ENCODE assay signal across 1 cellular context in the genomic region with DNA sequence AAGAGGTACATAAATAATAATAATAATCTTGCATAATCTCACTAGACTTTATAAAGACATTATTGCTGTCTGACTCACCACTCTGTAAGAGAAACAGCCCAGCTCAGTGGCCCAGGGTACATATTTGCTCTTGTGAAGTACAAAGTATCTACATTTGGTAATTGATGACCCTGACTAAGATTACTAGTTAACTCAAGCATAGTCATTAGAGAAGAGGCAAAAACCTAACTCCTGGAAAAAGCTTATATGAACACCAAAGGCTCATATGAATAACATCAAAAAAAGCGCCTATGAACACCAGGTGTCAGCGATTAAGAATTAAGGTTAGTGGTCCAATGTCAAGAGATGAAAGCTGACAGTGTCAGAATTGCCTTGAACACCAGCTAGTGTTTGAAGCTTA.
TF ChIP-seq lines count a peak whose summit lies in the region.

No MANE protein-coding gene starts in this region.

TF ChIP-seq in HepG2, 621 proteins besides CTCF, POLR2A, EP300 and RAD21 (continued from another document and continues in another):
- TF ChIP-seq, protein P1, sequence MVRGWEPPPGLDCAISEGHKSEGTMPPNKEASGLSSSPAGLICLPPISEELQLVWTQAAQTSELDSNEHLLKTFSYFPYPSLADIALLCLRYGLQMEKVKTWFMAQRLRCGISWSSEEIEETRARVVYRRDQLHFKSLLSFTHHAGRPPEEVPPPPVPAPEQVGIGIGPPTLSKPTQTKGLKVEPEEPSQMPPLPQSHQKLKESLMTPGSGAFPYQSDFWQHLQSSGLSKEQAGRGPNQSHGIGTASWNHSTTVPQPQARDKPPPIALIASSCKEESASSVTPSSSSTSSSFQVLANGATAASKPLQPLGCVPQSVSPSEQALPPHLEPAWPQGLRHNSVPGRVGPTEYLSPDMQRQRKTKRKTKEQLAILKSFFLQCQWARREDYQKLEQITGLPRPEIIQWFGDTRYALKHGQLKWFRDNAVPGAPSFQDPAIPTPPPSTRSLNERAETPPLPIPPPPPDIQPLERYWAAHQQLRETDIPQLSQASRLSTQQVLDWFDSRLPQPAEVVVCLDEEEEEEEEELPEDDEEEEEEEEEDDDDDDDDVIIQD (CRISPR knock-in tag; IDR thresholded peaks at IDR 0.05; ENCODE audit: low read depth), result peak; percentile 89
- TF ChIP-seq CREB1 (IDR thresholded peaks at IDR 0.05) (no peak), CREB1 (CRISPR knock-in tag; IDR thresholded peaks at IDR 0.05) (peak; percentile 67), ZNF598 (CRISPR knock-in tag; IDR thresholded peaks at IDR 0.05; ENCODE audit: borderline replicate concordance) (no peak), RBM22 (optimal IDR thresholded peaks at IDR 0.05; ENCODE audit: low read length) (no peak), FOXA3 (CRISPR knock-in tag; IDR thresholded peaks at IDR 0.05) (peak; percentile 90), ZNF792 (CRISPR knock-in tag; IDR thresholded peaks at IDR 0.05) (peak; percentile 91), KAT2B (IDR thresholded peaks at IDR 0.05; ENCODE audit: borderline replicate concordance, low read depth, low read length) (no peak), YY1 (IDR thresholded peaks at IDR 0.05; ENCODE audit: insufficient read depth, insufficient replicate concordance, low read depth, low read length) (no peak), CHD4 (IDR thresholded peaks at IDR 0.05; ENCODE audit: borderline replicate concordance, low read length) (peak; percentile 37; the same call in 1 of the 2 replicates), ZBTB42 (CRISPR knock-in tag; IDR thresholded peaks at IDR 0.05) (no peak), ZNF746 (CRISPR knock-in tag; IDR thresholded peaks at IDR 0.05) (no peak), WIZ (CRISPR knock-in tag; IDR thresholded peaks at IDR 0.05) (no peak), SMYD3 (CRISPR knock-in tag; IDR thresholded peaks at IDR 0.05) (no peak), SAFB2 (CRISPR knock-in tag; IDR thresholded peaks at IDR 0.05; ENCODE audit: borderline replicate concordance, low read depth) (no peak), SIN3A (IDR thresholded peaks at IDR 0.05; ENCODE audit: borderline replicate concordance, low read depth, low read length) (no peak), GABPB1 (CRISPR knock-in tag; IDR thresholded peaks at IDR 0.05) (no peak), ADNP (CRISPR knock-in tag; IDR thresholded peaks at IDR 0.05) (no peak), GATA4 (IDR thresholded peaks at IDR 0.05; ENCODE audit: borderline replicate concordance, low read depth) (peak; percentile 65; the same call in 1 of the 2 replicates), NRL (CRISPR knock-in tag; IDR thresholded peaks at IDR 0.05; ENCODE audit: borderline replicate concordance) (no peak), SNRNP70 (IDR thresholded peaks at IDR 0.05; ENCODE audit: low read depth, low read length) (no peak), ZNF24 (IDR thresholded peaks at IDR 0.05) (no peak), ZNF230 (CRISPR knock-in tag; IDR thresholded peaks at IDR 0.05) (no peak), ISL2 (CRISPR knock-in tag; IDR thresholded peaks at IDR 0.05) (peak; percentile 90), GTF2F1 (IDR thresholded peaks at IDR 0.05; ENCODE audit: low read length) (no peak), MAF1 (CRISPR knock-in tag; IDR thresholded peaks at IDR 0.05; ENCODE audit: borderline replicate concordance) (no peak), RFX5 (IDR thresholded peaks at IDR 0.05; ENCODE audit: low read depth, low read length) (no peak), ZNF781 (CRISPR knock-in tag; IDR thresholded peaks at IDR 0.05; ENCODE audit: borderline replicate concordance, not compliant biosample characterization) (no peak), MTF1 (CRISPR knock-in tag; IDR thresholded peaks at IDR 0.05) (no peak), ZNF543 (CRISPR knock-in tag; IDR thresholded peaks at IDR 0.05) (no peak), TBX3 (IDR thresholded peaks at IDR 0.05; ENCODE audit: borderline replicate concordance) (peak; percentile 85), RBM39 (IDR thresholded peaks at IDR 0.05; ENCODE audit: low read depth, low read length, poor library complexity, severe bottlenecking) (no peak), KDM3A (CRISPR knock-in tag; IDR thresholded peaks at IDR 0.05; ENCODE audit: low read depth) (0 out of 2 replicates have a peak, but pooled peaks have one; percentile 52), STAG1 (CRISPR knock-in tag; IDR thresholded peaks at IDR 0.05) (no peak), ZNF7 (CRISPR knock-in tag; IDR thresholded peaks at IDR 0.05) (no peak), ZNF614 (CRISPR knock-in tag; IDR thresholded peaks at IDR 0.05; ENCODE audit: borderline replicate concordance) (peak; percentile 74), STAT5B (CRISPR knock-in tag; IDR thresholded peaks at IDR 0.05) (no peak), ZNF674 (CRISPR knock-in tag; IDR thresholded peaks at IDR 0.05; ENCODE audit: low read depth) (no peak), ATF1 (CRISPR knock-in tag; IDR thresholded peaks at IDR 0.05) (no peak), ZNF772 (CRISPR knock-in tag; IDR thresholded peaks at IDR 0.05) (no peak), THYN1 (CRISPR knock-in tag; IDR thresholded peaks at IDR 0.05; ENCODE audit: borderline replicate concordance, low read depth) (no peak), FOSL2 (CRISPR knock-in tag; IDR thresholded peaks at IDR 0.05) (peak; percentile 93), ZNF816 (CRISPR knock-in tag; IDR thresholded peaks at IDR 0.05; ENCODE audit: borderline replicate concordance) (peak; percentile 67; the same call in 1 of the 2 replicates)
- TF ChIP-seq, protein P2, sequence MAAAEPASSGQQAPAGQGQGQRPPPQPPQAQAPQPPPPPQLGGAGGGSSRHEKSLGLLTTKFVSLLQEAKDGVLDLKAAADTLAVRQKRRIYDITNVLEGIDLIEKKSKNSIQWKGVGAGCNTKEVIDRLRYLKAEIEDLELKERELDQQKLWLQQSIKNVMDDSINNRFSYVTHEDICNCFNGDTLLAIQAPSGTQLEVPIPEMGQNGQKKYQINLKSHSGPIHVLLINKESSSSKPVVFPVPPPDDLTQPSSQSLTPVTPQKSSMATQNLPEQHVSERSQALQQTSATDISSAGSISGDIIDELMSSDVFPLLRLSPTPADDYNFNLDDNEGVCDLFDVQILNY (CRISPR knock-in tag; conservative IDR thresholded peaks at IDR 0.05), result no peak
- TF ChIP-seq, protein P3, sequence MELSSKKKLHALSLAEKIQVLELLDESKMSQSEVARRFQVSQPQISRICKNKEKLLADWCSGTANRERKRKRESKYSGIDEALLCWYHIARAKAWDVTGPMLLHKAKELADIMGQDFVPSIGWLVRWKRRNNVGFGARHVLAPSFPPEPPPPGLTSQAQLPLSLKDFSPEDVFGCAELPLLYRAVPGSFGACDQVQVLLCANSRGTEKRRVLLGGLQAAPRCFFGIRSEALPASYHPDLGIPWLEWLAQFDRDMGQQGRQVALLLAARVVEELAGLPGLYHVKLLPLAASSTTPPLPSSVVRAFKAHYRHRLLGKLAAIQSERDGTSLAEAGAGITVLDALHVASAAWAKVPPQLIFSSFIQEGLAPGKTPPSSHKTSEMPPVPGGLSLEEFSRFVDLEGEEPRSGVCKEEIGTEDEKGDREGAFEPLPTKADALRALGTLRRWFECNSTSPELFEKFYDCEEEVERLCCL (CRISPR knock-in tag; IDR thresholded peaks at IDR 0.05; ENCODE audit: borderline replicate concordance), result no peak
- TF ChIP-seq, protein P4, sequence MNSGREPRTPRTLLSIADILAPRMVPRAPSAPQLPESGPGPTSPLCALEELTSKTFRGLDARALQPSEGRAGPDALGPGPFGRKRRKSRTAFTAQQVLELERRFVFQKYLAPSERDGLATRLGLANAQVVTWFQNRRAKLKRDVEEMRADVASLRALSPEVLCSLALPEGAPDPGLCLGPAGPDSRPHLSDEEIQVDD (CRISPR knock-in tag; IDR thresholded peaks at IDR 0.05; ENCODE audit: borderline replicate concordance), result no peak
- TF ChIP-seq, protein P5, sequence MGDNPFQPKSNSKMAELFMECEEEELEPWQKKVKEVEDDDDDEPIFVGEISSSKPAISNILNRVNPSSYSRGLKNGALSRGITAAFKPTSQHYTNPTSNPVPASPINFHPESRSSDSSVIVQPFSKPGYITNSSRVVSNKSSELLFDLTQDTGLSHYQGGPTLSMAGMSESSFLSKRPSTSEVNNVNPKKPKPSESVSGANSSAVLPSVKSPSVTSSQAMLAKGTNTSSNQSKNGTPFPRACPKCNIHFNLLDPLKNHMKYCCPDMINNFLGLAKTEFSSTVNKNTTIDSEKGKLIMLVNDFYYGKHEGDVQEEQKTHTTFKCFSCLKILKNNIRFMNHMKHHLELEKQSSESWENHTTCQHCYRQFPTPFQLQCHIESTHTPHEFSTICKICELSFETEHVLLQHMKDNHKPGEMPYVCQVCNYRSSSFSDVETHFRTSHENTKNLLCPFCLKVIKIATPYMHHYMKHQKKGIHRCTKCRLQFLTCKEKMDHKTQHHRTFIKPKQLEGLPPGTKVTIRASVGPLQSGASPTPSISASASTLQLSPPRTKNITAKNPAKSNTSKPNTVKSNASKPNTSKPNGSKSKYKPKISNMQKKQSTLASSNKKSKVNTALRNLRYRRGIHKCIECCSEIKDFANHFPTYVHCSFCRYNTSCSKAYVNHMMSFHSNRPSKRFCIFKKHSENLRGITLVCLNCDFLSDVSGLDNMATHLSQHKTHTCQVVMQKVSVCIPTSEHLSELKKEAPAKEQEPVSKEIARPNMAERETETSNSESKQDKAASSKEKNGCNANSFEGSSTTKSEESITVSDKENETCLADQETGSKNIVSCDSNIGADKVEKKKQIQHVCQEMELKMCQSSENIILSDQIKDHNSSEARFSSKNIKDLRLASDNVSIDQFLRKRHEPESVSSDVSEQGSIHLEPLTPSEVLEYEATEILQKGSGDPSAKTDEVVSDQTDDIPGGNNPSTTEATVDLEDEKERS (CRISPR knock-in tag; IDR thresholded peaks at IDR 0.05), result no peak
- TF ChIP-seq, protein P6, sequence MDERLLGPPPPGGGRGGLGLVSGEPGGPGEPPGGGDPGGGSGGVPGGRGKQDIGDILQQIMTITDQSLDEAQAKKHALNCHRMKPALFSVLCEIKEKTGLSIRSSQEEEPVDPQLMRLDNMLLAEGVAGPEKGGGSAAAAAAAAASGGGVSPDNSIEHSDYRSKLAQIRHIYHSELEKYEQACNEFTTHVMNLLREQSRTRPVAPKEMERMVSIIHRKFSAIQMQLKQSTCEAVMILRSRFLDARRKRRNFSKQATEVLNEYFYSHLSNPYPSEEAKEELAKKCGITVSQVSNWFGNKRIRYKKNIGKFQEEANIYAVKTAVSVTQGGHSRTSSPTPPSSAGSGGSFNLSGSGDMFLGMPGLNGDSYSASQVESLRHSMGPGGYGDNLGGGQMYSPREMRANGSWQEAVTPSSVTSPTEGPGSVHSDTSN (CRISPR knock-in tag; IDR thresholded peaks at IDR 0.05), result no peak
- TF ChIP-seq, protein P7, sequence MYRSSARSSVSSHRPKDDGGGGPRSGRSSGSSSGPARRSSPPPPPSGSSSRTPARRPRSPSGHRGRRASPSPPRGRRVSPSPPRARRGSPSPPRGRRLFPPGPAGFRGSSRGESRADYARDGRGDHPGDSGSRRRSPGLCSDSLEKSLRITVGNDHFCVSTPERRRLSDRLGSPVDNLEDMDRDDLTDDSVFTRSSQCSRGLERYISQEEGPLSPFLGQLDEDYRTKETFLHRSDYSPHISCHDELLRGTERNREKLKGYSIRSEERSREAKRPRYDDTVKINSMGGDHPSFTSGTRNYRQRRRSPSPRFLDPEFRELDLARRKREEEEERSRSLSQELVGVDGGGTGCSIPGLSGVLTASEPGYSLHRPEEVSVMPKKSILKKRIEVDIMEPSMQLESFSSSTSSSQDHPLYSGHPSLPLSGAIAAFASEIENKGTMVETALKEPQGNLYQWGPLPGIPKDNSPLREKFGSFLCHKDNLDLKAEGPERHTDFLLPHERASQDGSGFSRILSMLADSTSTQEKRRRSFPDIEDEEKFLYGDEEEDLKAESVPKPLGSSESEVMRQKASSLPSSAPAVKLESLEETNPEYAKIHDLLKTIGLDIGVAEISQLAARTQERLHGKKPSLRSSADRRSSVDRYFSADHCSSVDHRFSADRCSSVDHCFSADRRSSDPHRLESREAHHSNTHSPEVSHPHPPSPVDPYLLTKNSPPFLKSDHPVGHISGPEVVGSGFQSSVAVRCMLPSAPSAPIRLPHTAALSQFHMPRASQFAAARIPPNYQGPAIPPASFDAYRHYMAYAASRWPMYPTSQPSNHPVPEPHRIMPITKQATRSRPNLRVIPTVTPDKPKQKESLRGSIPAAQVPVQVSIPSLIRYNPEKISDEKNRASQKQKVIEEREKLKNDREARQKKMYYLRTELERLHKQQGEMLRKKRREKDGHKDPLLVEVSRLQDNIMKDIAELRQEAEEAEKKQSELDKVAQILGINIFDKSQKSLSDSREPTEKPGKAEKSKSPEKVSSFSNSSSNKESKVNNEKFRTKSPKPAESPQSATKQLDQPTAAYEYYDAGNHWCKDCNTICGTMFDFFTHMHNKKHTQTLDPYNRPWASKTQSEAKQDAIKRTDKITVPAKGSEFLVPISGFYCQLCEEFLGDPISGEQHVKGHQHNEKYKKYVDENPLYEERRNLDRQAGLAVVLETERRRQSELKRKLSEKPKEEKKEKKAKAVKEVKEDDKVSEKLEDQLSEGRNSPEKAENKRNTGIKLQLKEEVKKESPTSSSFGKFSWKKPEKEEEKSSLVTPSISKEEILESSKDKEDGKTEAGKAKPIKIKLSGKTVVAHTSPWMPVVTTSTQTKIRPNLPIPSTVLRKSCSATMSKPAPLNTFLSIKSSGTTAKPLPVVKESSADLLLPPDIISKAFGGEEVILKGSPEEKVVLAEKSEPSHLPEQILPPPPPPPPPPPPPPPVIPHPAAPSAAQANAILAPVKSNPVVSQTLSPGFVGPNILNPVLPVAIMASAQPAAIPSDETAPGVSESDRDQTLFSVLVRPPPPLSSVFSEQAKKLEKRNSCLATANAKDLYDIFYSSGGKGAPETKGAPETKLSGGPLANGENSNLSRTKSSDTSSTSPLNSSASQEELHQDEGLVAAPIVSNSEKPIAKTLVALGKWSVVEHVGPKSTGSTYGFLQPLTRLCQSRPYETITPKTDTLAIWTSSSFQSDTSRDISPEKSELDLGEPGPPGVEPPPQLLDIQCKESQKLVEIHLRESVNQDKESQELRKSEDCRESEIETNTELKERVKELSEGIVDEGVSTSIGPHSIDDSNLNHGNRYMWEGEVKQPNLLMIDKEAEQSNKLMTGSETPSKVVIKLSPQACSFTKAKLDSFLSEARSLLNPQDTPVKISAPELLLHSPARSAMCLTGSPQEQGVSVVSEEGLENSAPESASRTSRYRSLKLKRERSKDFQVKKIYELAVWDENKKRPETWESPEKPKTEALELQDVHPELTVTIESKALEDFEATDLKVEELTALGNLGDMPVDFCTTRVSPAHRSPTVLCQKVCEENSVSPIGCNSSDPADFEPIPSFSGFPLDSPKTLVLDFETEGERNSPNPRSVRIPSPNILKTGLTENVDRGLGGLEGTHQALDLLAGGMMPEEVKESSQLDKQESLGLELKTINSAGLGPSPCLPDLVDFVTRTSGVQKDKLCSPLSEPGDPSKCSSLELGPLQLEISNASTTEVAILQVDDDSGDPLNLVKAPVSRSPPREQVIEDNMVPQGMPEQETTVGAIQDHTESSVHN (CRISPR knock-in tag; IDR thresholded peaks at IDR 0.05), result no peak
- TF ChIP-seq, protein P8, sequence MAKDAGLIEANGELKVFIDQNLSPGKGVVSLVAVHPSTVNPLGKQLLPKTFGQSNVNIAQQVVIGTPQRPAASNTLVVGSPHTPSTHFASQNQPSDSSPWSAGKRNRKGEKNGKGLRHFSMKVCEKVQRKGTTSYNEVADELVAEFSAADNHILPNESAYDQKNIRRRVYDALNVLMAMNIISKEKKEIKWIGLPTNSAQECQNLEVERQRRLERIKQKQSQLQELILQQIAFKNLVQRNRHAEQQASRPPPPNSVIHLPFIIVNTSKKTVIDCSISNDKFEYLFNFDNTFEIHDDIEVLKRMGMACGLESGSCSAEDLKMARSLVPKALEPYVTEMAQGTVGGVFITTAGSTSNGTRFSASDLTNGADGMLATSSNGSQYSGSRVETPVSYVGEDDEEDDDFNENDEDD (CRISPR knock-in tag; IDR thresholded peaks at IDR 0.05; ENCODE audit: borderline replicate concordance), result no peak
- TF ChIP-seq, protein P9, sequence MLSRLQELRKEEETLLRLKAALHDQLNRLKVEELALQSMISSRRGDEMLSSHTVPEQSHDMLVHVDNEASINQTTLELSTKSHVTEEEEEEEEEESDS (CRISPR knock-in tag; IDR thresholded peaks at IDR 0.05; ENCODE audit: borderline replicate concordance), result no peak
